17 cellular contexts compared by ENCODE assay signal in genomic region chr19:44613295-44614168, GRCh38. TPM values are rescaled to one million over a fixed set of nuclear protein-coding genes. Genes with fewer than 3 reads are reported as not detected.
"Had no signal": no experiment of that assay in that cellular context is flagged by ENCODE, and none has a peak within 500 bp of the region (broad histone marks: within the 10 kb centered on the region; RNA-seq: fewer than 3 reads in every experiment).

IGSF23 (plus strand) TSS chr19:44613563; CDS start chr19:44613646, 83 bp downstream.

- H3K27me3 ChIP-seq: upper lobe of left lung had no signal

- H3K36me3 ChIP-seq: upper lobe of left lung had no signal

- DNase-seq: activated CD4-positive, alpha-beta T cell treated with anti-CD3 and anti-CD28 coated beads, Interleukin-2, amount 10 ng/mL, durations not matched to agents 7 days and 5 days; activated CD8-positive, alpha-beta memory T cell treated with anti-CD3 and anti-CD28 coated beads, Interleukin-2, amount 50 U/mL, for 4 hours; activated naive CD4-positive, alpha-beta T cell treated with anti-CD3 and anti-CD28 coated beads for 36 hours; activated T-cell treated with anti-CD3 and anti-CD28 coated beads, Interleukin-2, amount 50 U/mL, for 4 hours; caudate nucleus; dorsolateral prefrontal cortex; endodermal cell; foreskin melanocyte; glutamatergic neuron; kidney; left ventricle myocardium superior; naive thymus-derived CD8-positive, alpha-beta T cell; stimulated activated naive CD8-positive, alpha-beta T cell treated with anti-CD3 and anti-CD28 coated beads, Interleukin-15, Interleukin-2, amounts not matched to agents 100 U/mL and 50 U/mL, for 24 hours had no signal

- FAIRE-seq: kidney had no signal

- ATAC-seq: activated CD4-positive, CD25-positive, alpha-beta regulatory T cell treated with anti-CD3 and anti-CD28 coated beads, Interleukin-2, amount 50 U/mL, for 24 hours; activated T-cell treated with anti-CD3 and anti-CD28 coated beads, Interleukin-2, amount 50 U/mL, for 4 hours; left ventricle myocardium superior; naive thymus-derived CD8-positive, alpha-beta T cell; stimulated activated naive CD8-positive, alpha-beta T cell treated with anti-CD3 and anti-CD28 coated beads, Interleukin-15, Interleukin-2, amounts not matched to agents 100 U/mL and 50 U/mL, for 24 hours had no signal

- H3K9me3 ChIP-seq: upper lobe of left lung had no signal

- H3K4me3 ChIP-seq: dorsolateral prefrontal cortex, upper lobe of left lung had no signal

- H3K27ac ChIP-seq: epithelial cell of prostate had no signal

RNA-seq across cellular contexts. Expression of gene IGSF23, which starts in this region (rescaled TPM):
- total RNA-seq: activated CD4-positive, alpha-beta T cell treated with anti-CD3 and anti-CD28 coated beads, Interleukin-2, amount 10 ng/mL, durations not matched to agents 7 days and 5 days; activated naive CD4-positive, alpha-beta T cell treated with anti-CD3 and anti-CD28 coated beads for 36 hours; activated T-cell treated with anti-CD3 and anti-CD28 coated beads, Interleukin-2, amount 50 U/mL, for 4 hours; dorsolateral prefrontal cortex; endodermal cell; kidney; left ventricle myocardium superior; mucosa of gallbladder; naive thymus-derived CD8-positive, alpha-beta T cell; upper lobe of left lung had no signal
- polyA plus RNA-seq: naive thymus-derived CD8-positive, alpha-beta T cell had no signal
